14 cellular contexts compared by ENCODE assay signal in the genomic region with DNA sequence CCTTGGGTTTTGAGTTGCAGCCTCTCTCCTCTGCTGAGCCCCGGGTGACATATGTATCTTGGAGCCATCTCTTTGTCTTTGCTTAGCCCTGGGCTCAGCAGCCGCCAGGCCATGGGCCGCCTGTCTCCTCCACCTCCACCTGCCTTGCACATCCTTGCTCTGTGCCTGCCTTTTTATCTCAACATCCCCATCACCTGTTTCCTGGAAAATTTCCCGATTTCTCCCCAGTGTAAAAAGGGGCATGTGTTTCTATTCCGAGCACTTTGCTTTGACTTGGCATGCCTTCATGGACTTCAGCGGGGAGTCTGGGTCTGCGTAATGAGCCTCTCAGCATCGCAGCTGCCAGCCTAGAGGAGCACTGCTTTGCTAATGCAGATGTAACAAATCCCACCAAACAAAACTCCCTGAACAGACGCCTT.
DNase-seq lines count a peak whose midpoint lies in the region; ATAC-seq and TF ChIP-seq lines count a peak whose summit lies in the region.
"Had no signal": no experiment of that assay in that cellular context is flagged by ENCODE, and none has a peak within 500 bp of the region (broad histone marks: within the 10 kb centered on the region; RNA-seq: fewer than 3 reads in every experiment).

No MANE protein-coding gene starts in this region.

- POLR2A ChIA-PET in WTC11 (lab: Charles Lee), result no interaction called here

- H3K27ac ChIP-seq in brain microvascular endothelial cell, result no peak overlapping the region

- CTCF ChIA-PET in WTC11 (lab: Charles Lee), result no interaction called here

- H3K9me3 Mint-ChIP-seq in WTC11, result no peaks in the 10 kb centered on the region
- H3K9me3 Mint-ChIP-seq: dendritic cell treated with granulocyte-macrophage colony-stimulating factor and Interleukin-4, amounts not matched to agents 40 ng/mL and 50 ng/mL, for 4 days; T-helper 1 cell treated with Interleukin-12 subunit alpha and Interleukin-12 subunit beta and Interleukin-4 antibody, amounts not matched to agents 30 μg/mL and 1 μg/mL, for 36 hours had no signal

- H3K27me3 Mint-ChIP-seq in WTC11 (ENCODE audit: low read depth), result no peaks in the 10 kb centered on the region

- H3K4me3 Mint-ChIP-seq in WTC11, result peak overlapping the region; percentile 35
- H3K4me3 Mint-ChIP-seq: dendritic cell treated with granulocyte-macrophage colony-stimulating factor and Interleukin-4, amounts not matched to agents 40 ng/mL and 50 ng/mL, for 4 days; T-helper 1 cell treated with Interleukin-12 subunit alpha and Interleukin-12 subunit beta and Interleukin-4 antibody, amounts not matched to agents 30 μg/mL and 1 μg/mL, for 36 hours had no signal

- ATAC-seq in WTC11, result peak; percentile 87

- TF ChIP-seq CTCF in WTC11 (IDR thresholded peaks at IDR 0.05), result no peak
- no peak for TF ChIP-seq CTCF in brain microvascular endothelial cell (IDR thresholded peaks at IDR 0.05; ENCODE audit: low read depth, low read length, missing control alignments)

- DNase-seq in DMS79 treated with DMSO at 0.1 percent for 48 hours (lab: John Stamatoyannopoulos, UW) (peak; percentile 94), NCI-H187 (lab: John Stamatoyannopoulos, UW) (peak; percentile 68 to 74), WTC11 (ENCODE audit: low spot score) (peak; percentile 37), medulla oblongata (ENCODE audit: extremely low spot score) (peak; percentile 50), GM19238 (ENCODE audit: insufficient read length, low spot score) (no peak), brain microvascular endothelial cell (no peak), kidney glomerular epithelial cell (lab: John Stamatoyannopoulos, UW) (no peak), NCI-H2029 (lab: John Stamatoyannopoulos, UW) (no peak)
- DNase-seq: activated CD4-positive, alpha-beta T cell treated with anti-CD3 and anti-CD28 coated beads for 4 hours; activated T-cell treated with anti-CD3 and anti-CD28 coated beads, Interleukin-2, amount 50 U/mL, for 1 hour; DMS153; NCI-H1436 treated with DMSO at 0.1 percent for 48 hours had no signal

- H3K27me3 ChIP-seq in brain microvascular endothelial cell (replicated peaks), result no peaks in the 10 kb centered on the region

- no peaks in the 10 kb centered on the region for H3K36me3 Mint-ChIP-seq in WTC11

- in situ Hi-C loops in brain microvascular endothelial cell (cut with HindIII; ENCODE audit: low pct_ligation_motif_present, low sequenced_read_pairs), result no loop called here

- peak overlapping the region; percentile 95 for H3K27ac Mint-ChIP-seq in WTC11
- H3K27ac Mint-ChIP-seq: dendritic cell treated with granulocyte-macrophage colony-stimulating factor and Interleukin-4, amounts not matched to agents 40 ng/mL and 50 ng/mL, for 4 days; T-helper 1 cell treated with Interleukin-12 subunit alpha and Interleukin-12 subunit beta and Interleukin-4 antibody, amounts not matched to agents 30 μg/mL and 1 μg/mL, for 36 hours had no signal

- peaks cover 68% of the 10 kb centered on the region for H3K4me1 Mint-ChIP-seq in WTC11

- H3K4me3 ChIP-seq in brain microvascular endothelial cell (ENCODE audit: low read depth, low read length), result no peak overlapping the region

- no peaks in the 10 kb centered on the region for H3K36me3 ChIP-seq in brain microvascular endothelial cell (replicated peaks)

TF ChIP-seq in WTC11, 78 proteins besides CTCF, POLR2A, EP300 and RAD21:
- TF ChIP-seq NR1H2 (CRISPR knock-in tag; IDR thresholded peaks at IDR 0.05) (no peak), FOXJ3 (CRISPR knock-in tag; IDR thresholded peaks at IDR 0.05; ENCODE audit: borderline replicate concordance) (no peak), GTF2I (CRISPR knock-in tag; conservative IDR thresholded peaks at IDR 0.05) (no peak), HMGA2 (CRISPR knock-in tag; IDR thresholded peaks at IDR 0.05) (no peak), CBFB (CRISPR knock-in tag; IDR thresholded peaks at IDR 0.05; ENCODE audit: low read depth) (no peak), NR2C2 (CRISPR knock-in tag; IDR thresholded peaks at IDR 0.05) (no peak), ZNF671 (CRISPR knock-in tag; IDR thresholded peaks at IDR 0.05) (no peak)
- TF ChIP-seq, protein P1, sequence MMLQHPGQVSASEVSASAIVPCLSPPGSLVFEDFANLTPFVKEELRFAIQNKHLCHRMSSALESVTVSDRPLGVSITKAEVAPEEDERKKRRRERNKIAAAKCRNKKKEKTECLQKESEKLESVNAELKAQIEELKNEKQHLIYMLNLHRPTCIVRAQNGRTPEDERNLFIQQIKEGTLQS (CRISPR knock-in tag; conservative IDR thresholded peaks at IDR 0.05), result no peak
TF ChIP-seq in WTC11: peak in this region for 0.

Comparison
In these comparisons a context has a peak if more than half of its experiments do, and no peak if none do; other contexts are left out.
1. DNase-seq: peak in DMS79 treated with DMSO at 0.1 percent for 48 hours (single experiment), NCI-H187 (2 of 2), WTC11 (single experiment) and medulla oblongata (single experiment); none in GM19238 (single experiment), brain microvascular endothelial cell (single experiment), kidney glomerular epithelial cell (single experiment) and NCI-H2029 (single experiment).